8 cellular contexts compared by ENCODE assay signal in the genomic region with DNA sequence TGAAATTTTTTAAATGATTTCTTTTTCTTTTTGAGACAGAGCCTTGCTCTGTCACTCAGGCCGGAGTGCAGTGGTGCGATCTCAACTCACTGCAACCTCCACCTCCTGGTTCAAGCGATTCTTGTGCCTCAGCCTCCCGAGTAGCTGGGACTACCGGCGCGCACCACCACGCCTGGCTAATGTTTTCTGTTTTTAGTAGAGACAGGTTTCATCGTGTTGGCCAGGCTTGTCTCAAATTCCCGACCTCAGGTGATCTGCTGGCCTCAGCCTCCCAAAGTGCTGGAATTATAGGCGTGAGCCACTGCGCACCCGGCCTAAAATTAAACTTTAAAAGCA. TPM values are rescaled to one million over a fixed set of nuclear protein-coding genes. Genes with fewer than 3 reads are reported as not detected.
A peak's percentile ranks its signal among the peaks of the same experiment; 100 is the strongest.
DNase-seq lines count a peak whose midpoint lies in the region; ATAC-seq and TF ChIP-seq lines count a peak whose summit lies in the region.
"Not testable (repeated sequence)": the region's sequence is repeated elsewhere in the genome, so short reads cannot be mapped to it uniquely, and the experiment has no call there.

No MANE protein-coding gene starts in this region.

- intact Hi-C loops in activated T-helper 2 cell treated with anti-CD3 and anti-CD28 coated beads, Interferon-gamma antibody, Interleukin-2, Interleukin-4, amounts not matched to agents 10 μg/mL and 5 μg/mL and 100 μg/mL, durations not matched to agents 14 hours and 24 hours and 36 hours (cut with micrococcal nuclease), result loop anchor here (5.0 kb wide), 1 partner anchor 56 kb away; no protein-coding TSS in a partner anchor
- intact Hi-C loops in dorsolateral prefrontal cortex (cut with DNase I), result loop anchor here (5.0 to 10.0 kb wide), 3 partner anchors 61 to 236 kb away; partner anchors contain the start of gene SNRNP27 (in 2 of the 2)
- intact Hi-C loops in left ventricle myocardium inferior (cut with micrococcal nuclease), result not testable (repeated sequence)
- intact Hi-C loops in naive thymus-derived CD4-positive, alpha-beta T cell (cut with micrococcal nuclease), result loop anchor here in 1 of 2 donors (2.0 to 5.0 kb wide), 2 partner anchors 61 to 444 kb away; partner anchors contain the start of genes GFPT1 and SNRNP27

- H3F3A ChIP-seq in smooth muscle cell (ENCODE audit: low read depth), result not testable (repeated sequence)

- peak overlapping the region; percentile 98 for H3K4me2 ChIP-seq in smooth muscle cell

- H3K27ac ChIP-seq in AG04450 (ENCODE audit: low read depth, low read length); HEK293 (ENCODE audit: extremely low read depth, low read depth, low read length); RWPE2 (ENCODE audit: poor library complexity, severe bottlenecking); dorsolateral prefrontal cortex; left ventricle myocardium inferior (replicated peaks); smooth muscle cell (ENCODE audit: low read depth): not testable (repeated sequence)
- peak overlapping the region; percentile 84 for H3K27ac ChIP-seq in naive thymus-derived CD4-positive, alpha-beta T cell (ENCODE audit: low read depth, low read length)

- H3K4me1 Mint-ChIP-seq in activated T-helper 2 cell treated with anti-CD3 and anti-CD28 coated beads, Interferon-gamma antibody, Interleukin-2, Interleukin-4, amounts not matched to agents 10 μg/mL and 5 μg/mL and 100 μg/mL, durations not matched to agents 14 hours and 24 hours and 36 hours (ENCODE audit: low read depth), result peaks cover 55% of the 10 kb centered on the region
- H3K4me1 Mint-ChIP-seq in naive thymus-derived CD4-positive, alpha-beta T cell, result peaks cover 42 to 76% (median 68%) of the 10 kb centered on the region in 7 donors

- H3K27me3 ChIP-seq in AG04450 (ENCODE audit: control insufficient read depth, insufficient read depth, low read length); RWPE2 (ENCODE audit: insufficient read depth, poor library complexity, severe bottlenecking); dorsolateral prefrontal cortex; left ventricle myocardium inferior (ENCODE audit: low read depth); naive thymus-derived CD4-positive, alpha-beta T cell (ENCODE audit: control insufficient read depth in 2 of 2, insufficient read depth in 2 of 2, low read length in 2 of 2); smooth muscle cell (ENCODE audit: low read depth): not testable (repeated sequence)

- H2AFZ ChIP-seq in smooth muscle cell (ENCODE audit: low read depth), result not testable (repeated sequence)

- H4K20me1 ChIP-seq in smooth muscle cell (ENCODE audit: low read depth), result peaks cover 12% of the 10 kb centered on the region

- not testable (repeated sequence) for H3K4me1 ChIP-seq in HEK293 (ENCODE audit: control insufficient read depth, insufficient read depth, low read length); RWPE2 (ENCODE audit: insufficient read depth, poor library complexity, severe bottlenecking)
- H3K4me1 ChIP-seq in left ventricle myocardium inferior, result peaks cover 44% of the 10 kb centered on the region
- peaks cover 10 to 17% of the 10 kb centered on the region in 2 donors for H3K4me1 ChIP-seq in naive thymus-derived CD4-positive, alpha-beta T cell (ENCODE audit: control insufficient read depth in 2 of 2, insufficient read depth in 2 of 2, low read length in 2 of 2)
- H3K4me1 ChIP-seq in smooth muscle cell (ENCODE audit: low read depth), result peaks cover 17% of the 10 kb centered on the region

- H3K36me3 Mint-ChIP-seq in activated T-helper 2 cell treated with anti-CD3 and anti-CD28 coated beads, Interferon-gamma antibody, Interleukin-2, Interleukin-4, amounts not matched to agents 10 μg/mL and 5 μg/mL and 100 μg/mL, durations not matched to agents 14 hours and 24 hours and 36 hours (ENCODE audit: low read depth), result peaks cover 46% of the 10 kb centered on the region
- H3K36me3 Mint-ChIP-seq in naive thymus-derived CD4-positive, alpha-beta T cell, result peaks cover 0 to 14% (median 6%) of the 10 kb centered on the region in 5 donors

- H3K36me3 ChIP-seq in HEK293 (ENCODE audit: control insufficient read depth in 2 of 2, insufficient read depth in 1 of 2, low read length in 2 of 2); left ventricle myocardium inferior; naive thymus-derived CD4-positive, alpha-beta T cell (ENCODE audit: control insufficient read depth in 2 of 3, insufficient read depth in 3 of 3, low read length in 3 of 3); smooth muscle cell (ENCODE audit: low read depth): not testable (repeated sequence)
- peaks cover 15% of the 10 kb centered on the region for H3K36me3 ChIP-seq in RWPE2 (ENCODE audit: low read depth)

- H3K79me2 ChIP-seq in smooth muscle cell (ENCODE audit: low read depth), result peaks cover 51% of the 10 kb centered on the region

- not testable (repeated sequence) for H3K9ac ChIP-seq in smooth muscle cell (ENCODE audit: low read depth)

- H3K4me3 ChIP-seq in AG04450 (ENCODE audit: low read depth, low read length) (peak overlapping the region; percentile 85), HEK293 (ENCODE audit: low read depth, low read length) (peak overlapping the region; percentile 71), RWPE2 (ENCODE audit: severe bottlenecking) (peak overlapping the region; percentile 73), dorsolateral prefrontal cortex (peak overlapping the region; percentile 78 to 100 (median 98)), left ventricle myocardium inferior (peak overlapping the region; percentile 91), smooth muscle cell (peak overlapping the region; percentile 95)
- peak overlapping the region; percentile 81 for H3K4me3 ChIP-seq in naive thymus-derived CD4-positive, alpha-beta T cell (ENCODE audit: low read length)

- not testable (repeated sequence) for H3K27ac Mint-ChIP-seq in activated T-helper 2 cell treated with anti-CD3 and anti-CD28 coated beads, Interferon-gamma antibody, Interleukin-2, Interleukin-4, amounts not matched to agents 10 μg/mL and 5 μg/mL and 100 μg/mL, durations not matched to agents 14 hours and 24 hours and 36 hours
- H3K27ac Mint-ChIP-seq in naive thymus-derived CD4-positive, alpha-beta T cell, result peak overlapping the region; percentile 23 to 97 (median 86)

- not testable (repeated sequence) for H3K9me3 Mint-ChIP-seq in activated T-helper 2 cell treated with anti-CD3 and anti-CD28 coated beads, Interferon-gamma antibody, Interleukin-2, Interleukin-4, amounts not matched to agents 10 μg/mL and 5 μg/mL and 100 μg/mL, durations not matched to agents 14 hours and 24 hours and 36 hours; naive thymus-derived CD4-positive, alpha-beta T cell

- WGBS in smooth muscle cell (ENCODE audit: low lambda C conversion rate), result 89% methylated on average over 13 of the region's 13 CpGs

- POLR2A ChIA-PET in AG04450 (lab: Yijun Ruan, JAX); HEK293 (lab: Yijun Ruan, JAX): not testable (repeated sequence)
- POLR2A ChIA-PET in naive thymus-derived CD4-positive, alpha-beta T cell (lab: Charles Lee), result interaction anchor here (0.7 to 1.3 kb wide), 2 partner anchors 11 to 104 kb away, joined by 3 read pairs; no protein-coding TSS in a partner anchor

- TF ChIP-seq CTCF in AG04450 (IDR thresholded peaks at IDR 0.05; ENCODE audit: low read depth, low read length); HEK293 (tag by site-specific recombination; IDR thresholded peaks at IDR 0.05); RWPE2 (IDR thresholded peaks at IDR 0.05; ENCODE audit: poor library complexity, severe bottlenecking); dorsolateral prefrontal cortex (IDR thresholded peaks at IDR 0.05 in 54 of 56, conservative IDR thresholded peaks at IDR 0.05 in 2 of 56; ENCODE audit: low read depth in 1 of 56, partially characterized antibody in 56 of 56); left ventricle myocardium inferior (IDR thresholded peaks at IDR 0.05; ENCODE audit: borderline replicate concordance); smooth muscle cell (IDR thresholded peaks at IDR 0.05; ENCODE audit: borderline replicate concordance, insufficient read depth, poor library complexity, severe bottlenecking): not testable (repeated sequence)

- H3K27me3 Mint-ChIP-seq in activated T-helper 2 cell treated with anti-CD3 and anti-CD28 coated beads, Interferon-gamma antibody, Interleukin-2, Interleukin-4, amounts not matched to agents 10 μg/mL and 5 μg/mL and 100 μg/mL, durations not matched to agents 14 hours and 24 hours and 36 hours (ENCODE audit: low read depth); naive thymus-derived CD4-positive, alpha-beta T cell: not testable (repeated sequence)

- not testable (repeated sequence) for H3K9me3 ChIP-seq in AG04450 (ENCODE audit: control insufficient read depth, insufficient read depth, low read length); HEK293 (ENCODE audit: control insufficient read depth, insufficient read depth, low read depth, low read length); RWPE2 (ENCODE audit: severe bottlenecking); left ventricle myocardium inferior (replicated peaks); naive thymus-derived CD4-positive, alpha-beta T cell (ENCODE audit: control insufficient read depth in 2 of 3, low read length in 3 of 3); smooth muscle cell (replicated peaks; ENCODE audit: low read depth)

- ATAC-seq in RWPE2 (ENCODE audit: low read depth); naive thymus-derived CD4-positive, alpha-beta T cell: not testable (repeated sequence)

- not testable (repeated sequence) for DNase-seq in AG04450 (ENCODE audit: low read depth, low spot score); RWPE2 (ENCODE audit: low spot score); activated T-helper 2 cell treated with anti-CD3 and anti-CD28 coated beads, Interferon-gamma antibody, Interleukin-2, Interleukin-4, amounts not matched to agents 10 μg/mL and 5 μg/mL and 100 μg/mL, durations not matched to agents 14 hours and 24 hours and 36 hours (ENCODE audit: low spot score); dorsolateral prefrontal cortex; left ventricle myocardium inferior; naive thymus-derived CD4-positive, alpha-beta T cell; smooth muscle cell (lab: John Stamatoyannopoulos, UW; ENCODE audit: unreplicated experiment)

- peak overlapping the region; percentile 84 for H3K4me3 Mint-ChIP-seq in activated T-helper 2 cell treated with anti-CD3 and anti-CD28 coated beads, Interferon-gamma antibody, Interleukin-2, Interleukin-4, amounts not matched to agents 10 μg/mL and 5 μg/mL and 100 μg/mL, durations not matched to agents 14 hours and 24 hours and 36 hours (ENCODE audit: low read depth)
- H3K4me3 Mint-ChIP-seq in naive thymus-derived CD4-positive, alpha-beta T cell, result peak overlapping the region; percentile 83 to 97 (median 91)

- CTCF ChIA-PET in AG04450 (lab: Charles Lee) (interaction anchor here (1.6 kb wide), 1 partner anchor 107 kb away, joined by 6 read pairs; no protein-coding TSS in a partner anchor), HEK293 (lab: Yijun Ruan, JAX) (interaction anchor here (0.9 to 1.4 kb wide), 2 partner anchors 16 to 106 kb away, joined by 3 to 6 read pairs; no protein-coding TSS in a partner anchor)
- CTCF ChIA-PET in naive thymus-derived CD4-positive, alpha-beta T cell (lab: Charles Lee), result interaction anchor here (0.5 to 0.7 kb wide), 2 partner anchors 191 to 406 kb away, joined by 3 to 5 read pairs; no protein-coding TSS in a partner anchor

RNA-seq across cellular contexts. Expression of gene GMCL1, which starts 1.4 kb away (rescaled TPM):
- polyA plus RNA-seq in AG04450 (2011; rRNA removed) (5.3 and 7.2 TPM in 2 replicates), smooth muscle cell (9.4 and 10.6 TPM in 2 replicates)
- polyA minus RNA-seq in AG04450 (2011; rRNA and poly(A)+ RNA removed), result 2.3 and 3.5 TPM in 2 replicates
- 29.2 and 29.3 TPM in 2 replicates for total RNA-seq in activated T-helper 2 cell treated with anti-CD3 and anti-CD28 coated beads, Interferon-gamma antibody, Interleukin-2, Interleukin-4, amounts not matched to agents 10 μg/mL and 5 μg/mL and 100 μg/mL, durations not matched to agents 14 hours and 24 hours and 36 hours
- total RNA-seq in dorsolateral prefrontal cortex (10 to 100 TPM; 11.5 to 39.4 (median 22.1) TPM), left ventricle myocardium inferior (5.3 TPM), smooth muscle cell (10.4 and 14.7 TPM in 2 replicates)
- 10 to 100 TPM; 24.9 to 30.5 (median 27.3) TPM for total RNA-seq in naive thymus-derived CD4-positive, alpha-beta T cell
- 10 to 100 TPM; 25.5 to 32.0 TPM for polyA plus RNA-seq in naive thymus-derived CD4-positive, alpha-beta T cell
